In genomic region chr7:151394076-151395035, GRCh38 we compare ENCODE assay signal across 31 cellular contexts. TPM values are rescaled to one million over a fixed set of nuclear protein-coding genes. Genes with fewer than 3 reads are reported as not detected.
"Had no signal": no experiment of that assay in that cellular context is flagged by ENCODE, and none has a peak within 500 bp of the region (broad histone marks: within the 10 kb centered on the region; RNA-seq: fewer than 3 reads in every experiment).

No MANE protein-coding gene starts in this region.

- H3K4me3 ChIP-seq: body of pancreas, cardiac muscle cell, coronary artery, dorsolateral prefrontal cortex, gastrocnemius medialis, hepatocyte, right lobe of liver, skin epidermis, thoracic aorta had no signal

- ATAC-seq: activated CD8-positive, alpha-beta T cell treated with anti-CD3 and anti-CD28 coated beads for 36 hours; activated T-cell treated with anti-CD3 and anti-CD28 coated beads, Interleukin-2, amount 50 U/mL, for 72 hours; body of pancreas; gastrocnemius medialis; right lobe of liver; stimulated activated effector memory CD8-positive, alpha-beta T cell treated with anti-CD3 and anti-CD28 coated beads, Interleukin-12 subunit alpha, Interleukin-12 subunit beta, amount 100 ng/mL, for 72 hours had no signal

- H3K4me3 Mint-ChIP-seq: activated B cell treated with CpG ODN at 0.5 μM for 24 hours; activated CD8-positive, alpha-beta T cell treated with anti-CD3 and anti-CD28 coated beads for 36 hours; activated naive CD8-positive, alpha-beta T cell; activated T-cell treated with anti-CD3 and anti-CD28 coated beads, Interleukin-2, amount 50 U/mL, for 72 hours; stimulated activated effector memory CD8-positive, alpha-beta T cell treated with anti-CD3 and anti-CD28 coated beads, Interleukin-12 subunit alpha, Interleukin-12 subunit beta, amount 100 ng/mL, for 72 hours; stimulated activated naive CD8-positive, alpha-beta T cell treated with anti-CD3 and anti-CD28 coated beads, Interleukin-15, Interleukin-2, amounts not matched to agents 100 ng/mL and 50 ng/mL, for 24 hours; T-helper 2 cell treated with Interferon-gamma antibody and Interleukin-4, amounts not matched to agents 5 μg/mL and 100 μg/mL, for 36 hours had no signal

- H3K27ac Mint-ChIP-seq: activated B cell treated with CpG ODN at 0.5 μM for 24 hours; activated CD8-positive, alpha-beta T cell treated with anti-CD3 and anti-CD28 coated beads for 36 hours; activated naive CD8-positive, alpha-beta T cell; activated T-cell treated with anti-CD3 and anti-CD28 coated beads, Interleukin-2, amount 50 U/mL, for 72 hours; stimulated activated effector memory CD8-positive, alpha-beta T cell treated with anti-CD3 and anti-CD28 coated beads, Interleukin-12 subunit alpha, Interleukin-12 subunit beta, amount 100 ng/mL, for 72 hours; stimulated activated naive CD8-positive, alpha-beta T cell treated with anti-CD3 and anti-CD28 coated beads, Interleukin-15, Interleukin-2, amounts not matched to agents 100 ng/mL and 50 ng/mL, for 24 hours; T-helper 2 cell treated with Interferon-gamma antibody and Interleukin-4, amounts not matched to agents 5 μg/mL and 100 μg/mL, for 36 hours had no signal

- H3K27me3 ChIP-seq: body of pancreas, cardiac muscle cell, hepatocyte, right lobe of liver had no signal

- H2AFZ ChIP-seq: hepatocyte had no signal

- H3K4me1 ChIP-seq: body of pancreas, gastrocnemius medialis, right lobe of liver had no signal

- DNase-seq: activated B cell treated with CpG ODN at 0.5 μM for 24 hours; activated CD4-positive, alpha-beta T cell treated with anti-CD3 and anti-CD28 coated beads, Interleukin-2, amount 50 U/mL, for 1 hour; activated CD8-positive, alpha-beta T cell treated with anti-CD3 and anti-CD28 coated beads for 36 hours; activated naive CD4-positive, alpha-beta T cell; activated T-cell treated with anti-CD3 and anti-CD28 coated beads for 4 hours; activated T-cell treated with anti-CD3 and anti-CD28 coated beads, Interleukin-2, amount 50 U/mL, for 72 hours; body of pancreas; cerebellar nuclear complex; dorsolateral prefrontal cortex; effector memory CD4-positive, alpha-beta T cell; gastrocnemius medialis; mesenchymal stem cell; occipital lobe; stimulated activated CD4-positive, alpha-beta T cell treated with anti-CD3 and anti-CD28 coated beads, Interleukin-4, amount 100 ng/mL, for 24 hours; T-helper 1 cell; trophoblast cell had no signal

- H3K36me3 ChIP-seq: gastrocnemius medialis, right lobe of liver, thoracic aorta had no signal

- H3K9me3 Mint-ChIP-seq: activated B cell treated with CpG ODN at 0.5 μM for 24 hours; stimulated activated effector memory CD8-positive, alpha-beta T cell treated with anti-CD3 and anti-CD28 coated beads, Interleukin-12 subunit alpha, Interleukin-12 subunit beta, amount 100 ng/mL, for 72 hours had no signal

- H3K36me3 Mint-ChIP-seq: activated naive CD8-positive, alpha-beta T cell; stimulated activated effector memory CD8-positive, alpha-beta T cell treated with anti-CD3 and anti-CD28 coated beads, Interleukin-12 subunit alpha, Interleukin-12 subunit beta, amount 100 ng/mL, for 72 hours had no signal

- H3K27ac ChIP-seq: body of pancreas, cardiac muscle cell, coronary artery, dorsolateral prefrontal cortex, gastrocnemius medialis, hepatocyte, right lobe of liver, skin epidermis, thoracic aorta had no signal

- H3K4me2 ChIP-seq: hepatocyte had no signal

- FAIRE-seq: keratinocyte, urothelium cell line had no signal

- H3K27me3 Mint-ChIP-seq: activated CD8-positive, alpha-beta T cell treated with anti-CD3 and anti-CD28 coated beads for 36 hours; activated naive CD8-positive, alpha-beta T cell had no signal

- H3K79me2 ChIP-seq: hepatocyte had no signal

- H3K9me3 ChIP-seq: body of pancreas, gastrocnemius medialis, right lobe of liver, thoracic aorta had no signal

RNA-seq across cellular contexts. Expression of gene WDR86, which starts 15.5 kb away (rescaled TPM):
- polyA plus RNA-seq: keratinocyte had no signal

RNA-seq across cellular contexts. Expression of gene CRYGN, which starts 45.6 kb away (rescaled TPM):
- total RNA-seq: activated B cell treated with CpG ODN at 0.5 μM for 24 hours, body of pancreas, gastrocnemius medialis, hepatocyte, lower leg skin, occipital lobe, renal cortical epithelial cell, right lobe of liver had no signal
- polyA plus RNA-seq: keratinocyte, neural cell had no signal
